12 cellular contexts compared by ENCODE assay signal in the genomic region with DNA sequence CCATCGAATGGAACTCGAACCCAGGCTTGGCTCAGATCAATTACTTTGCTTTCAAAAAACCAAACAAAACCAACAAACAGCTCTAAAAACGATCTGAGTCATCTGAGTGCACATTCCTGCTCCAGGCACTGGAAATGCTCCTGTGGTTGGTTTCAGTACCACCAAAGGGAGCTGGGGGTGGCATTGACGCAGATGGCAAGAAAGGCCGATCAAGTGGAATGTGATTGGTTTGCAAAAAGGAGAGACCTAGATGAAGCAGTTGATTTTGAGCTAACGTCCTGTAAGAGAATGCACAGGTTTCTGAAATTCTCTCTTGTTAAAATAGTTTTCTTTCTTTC. TPM values are rescaled to one million over a fixed set of nuclear protein-coding genes. Genes with fewer than 3 reads are reported as not detected.
DNase-seq lines count a peak whose midpoint lies in the region; ATAC-seq and TF ChIP-seq lines count a peak whose summit lies in the region.
"Had no signal": no experiment of that assay in that cellular context is flagged by ENCODE, and none has a peak within 500 bp of the region (broad histone marks: within the 10 kb centered on the region; RNA-seq: fewer than 3 reads in every experiment).

No MANE protein-coding gene starts in this region.

- no peak for ATAC-seq in DND-41 (ENCODE audit: insufficient read depth, low read depth)
- ATAC-seq in IMR-90 (ENCODE audit: low read depth): no peak
- no peak for ATAC-seq in natural killer cell treated with Interleukin-12 subunit alpha and Interleukin-12 subunit beta and Interleukin-15 and Interleukin-18, amount 100 ng/mL, for 72 hours
- ATAC-seq in HG02981 (IDR thresholded peaks at IDR 0.05; ENCODE audit: unreplicated experiment): no peak
- no peak for ATAC-seq in HG03280 (IDR thresholded peaks at IDR 0.05; ENCODE audit: unreplicated experiment)
- ATAC-seq: left colon had no signal

- peak overlapping the region; percentile 60; the same call in 1 of the 2 replicates for H3K23ac ChIP-seq in IMR-90 (ENCODE audit: low read depth, low read length)

- BruUV-seq in IMR-90 (replicated peaks; lab: Mats Ljungman, UMichigan): no TSS peak

- H3K27me3 ChIP-seq in DND-41 (ENCODE audit: insufficient read depth, low read length, poor library complexity) (no peaks in the 10 kb centered on the region), IMR-90 (ENCODE audit: control insufficient read depth, insufficient read depth, low read length) (no peaks in the 10 kb centered on the region), esophagus squamous epithelium (no peaks in the 10 kb centered on the region)

- H3K36me3 ChIP-seq in DND-41 (ENCODE audit: insufficient read depth, low read length) (peaks cover 53% of the 10 kb centered on the region), IMR-90 (ENCODE audit: control insufficient read depth, insufficient read depth, low read length) (no peaks in the 10 kb centered on the region), esophagus squamous epithelium (peaks cover 0 to 22% (median 0%) of the 10 kb centered on the region in 3 donors)

- H2AK9ac ChIP-seq in IMR-90 (replicated peaks; ENCODE audit: low read depth, low read length, poor library complexity): peak overlapping the region; percentile 86

- H3K4me1 Mint-ChIP-seq in natural killer cell treated with Interleukin-12 subunit alpha and Interleukin-12 subunit beta and Interleukin-15 and Interleukin-18, amount 100 ng/mL, for 72 hours (ENCODE audit: low read depth in 2 of 2): peaks cover 51 to 53% of the 10 kb centered on the region in 2 donors

- no peak for DNase-seq in DND-41
- peak; percentile 41 for DNase-seq in IMR-90
- DNase-seq in astrocyte of the hippocampus (ENCODE audit: low read depth, low spot score): peak; percentile 90
- DNase-seq in natural killer cell treated with Interleukin-12 subunit alpha and Interleukin-12 subunit beta and Interleukin-15 and Interleukin-18, amount 100 ng/mL, for 72 hours (ENCODE audit: low spot score): no peak
- DNase-seq in esophagus squamous epithelium (lab: John Stamatoyannopoulos, UW): no peak
- DNase-seq in NCI-H2107 treated with DMSO at 0.1 percent for 48 hours (lab: John Stamatoyannopoulos, UW; ENCODE audit: unreplicated experiment): no peak
- DNase-seq: activated effector memory CD4-positive, alpha-beta T cell treated with anti-CD3 and anti-CD28 coated beads, Interleukin-2, amount 50 U/mL, for 16 hours; left colon; NCI-H2227 treated with DMSO at 0.1 percent for 48 hours had no signal

- no peak overlapping the region for H4K8ac ChIP-seq in IMR-90 (ENCODE audit: low read depth in 2 of 2, low read length in 2 of 2)

- 92% methylated on average over 2 of the region's 6 CpGs; no CpG with 5 or more reads in 1 of the 2 experiments for WGBS in IMR-90 (ENCODE audit: extremely low coverage in 2 of 2, insufficient read length in 1 of 2), 2 experiments
- 64 to 75% methylated on average over 6 of the region's 6 CpGs for WGBS in esophagus squamous epithelium, 2 donors

- no peak overlapping the region for H2BK15ac ChIP-seq in IMR-90 (ENCODE audit: low read depth, low read length)

- no peak overlapping the region; the same call in 1 of the 2 replicates for H3K4ac ChIP-seq in IMR-90 (ENCODE audit: low read depth, low read length)

- peak overlapping the region; percentile 99 for H3K4me3 Mint-ChIP-seq in natural killer cell treated with Interleukin-12 subunit alpha and Interleukin-12 subunit beta and Interleukin-15 and Interleukin-18, amount 100 ng/mL, for 72 hours

- H4K20me1 ChIP-seq in DND-41 (ENCODE audit: insufficient read depth, low read length): peaks cover 66% of the 10 kb centered on the region
- 0 out of 2 replicates have a peak, but pooled peaks cover 7% of the 10 kb centered on the region for H4K20me1 ChIP-seq in IMR-90 (ENCODE audit: insufficient read depth, low read length)

- peak overlapping the region; percentile 82 to 83 for H3K27ac Mint-ChIP-seq in natural killer cell treated with Interleukin-12 subunit alpha and Interleukin-12 subunit beta and Interleukin-15 and Interleukin-18, amount 100 ng/mL, for 72 hours

- no peak overlapping the region for H3K4me2 ChIP-seq in DND-41 (ENCODE audit: insufficient read depth, low read length)
- H3K4me2 ChIP-seq in IMR-90 (ENCODE audit: low read depth, low read length): peak overlapping the region; percentile 79; the same call in 1 of the 2 replicates

- H3K36me3 Mint-ChIP-seq in natural killer cell treated with Interleukin-12 subunit alpha and Interleukin-12 subunit beta and Interleukin-15 and Interleukin-18, amount 100 ng/mL, for 72 hours: peaks cover 12% of the 10 kb centered on the region

- no peak overlapping the region for H3K18ac ChIP-seq in IMR-90 (ENCODE audit: low read depth, low read length)

- H3K79me1 ChIP-seq in IMR-90 (ENCODE audit: low read depth in 1 of 2, low read length in 2 of 2): peaks cover 6 to 40% of the 10 kb centered on the region in 2 experiments

- H3K9me1 ChIP-seq in IMR-90 (ENCODE audit: insufficient read depth, low read length): peaks cover 14% of the 10 kb centered on the region

- H2BK5ac ChIP-seq in IMR-90 (ENCODE audit: low read depth, low read length, poor library complexity, severe bottlenecking): no peak overlapping the region

- H3K56ac ChIP-seq in IMR-90 (ENCODE audit: extremely low read depth, insufficient read depth, low read length): no peak overlapping the region

- in situ Hi-C loops in IMR-90 (cut with MboI; ENCODE audit: low sequenced_read_pairs): no loop called here

- intact Hi-C loops in IMR-90 (cut with micrococcal nuclease): no loop called here
- intact Hi-C loops in esophagus squamous epithelium (cut with DNase I): no loop called here

- no peak overlapping the region for H2BK120ac ChIP-seq in IMR-90 (ENCODE audit: low read depth, low read length)

- H3K9ac ChIP-seq in DND-41 (ENCODE audit: low read depth, low read length) (no peak overlapping the region), IMR-90 (ENCODE audit: low read depth, low read length) (no peak overlapping the region)

- POLR2A ChIA-PET in IMR-90 (lab: Charles Lee; ENCODE audit: unreplicated experiment): no interaction called here

- no peaks in the 10 kb centered on the region for H3K27me3 Mint-ChIP-seq in natural killer cell treated with Interleukin-12 subunit alpha and Interleukin-12 subunit beta and Interleukin-15 and Interleukin-18, amount 100 ng/mL, for 72 hours

- no peak overlapping the region for H4K5ac ChIP-seq in IMR-90 (ENCODE audit: low read depth, low read length)

- no peaks in the 10 kb centered on the region for H3K9me3 Mint-ChIP-seq in natural killer cell treated with Interleukin-12 subunit alpha and Interleukin-12 subunit beta and Interleukin-15 and Interleukin-18, amount 100 ng/mL, for 72 hours

- TF ChIP-seq CTCF in DND-41 (IDR thresholded peaks at IDR 0.05; ENCODE audit: borderline replicate concordance, extremely low read depth, low read length, poor library complexity, severe bottlenecking): no peak
- TF ChIP-seq CTCF in IMR-90 (conservative IDR thresholded peaks at IDR 0.05; ENCODE audit: low read depth, low read length): no peak
- TF ChIP-seq CTCF in esophagus squamous epithelium (IDR thresholded peaks at IDR 0.05): no peak

- H2BK20ac ChIP-seq in IMR-90 (ENCODE audit: low read depth, low read length): 0 out of 2 replicates have a peak overlapping the region, but pooled peaks have one; percentile 19

- CTCF ChIA-PET in IMR-90 (lab: Yijun Ruan, JAX): interaction anchor here (0.6 to 1.1 kb wide), 2 partner anchors 10 to 65 kb away, joined by 3 to 6 read pairs; no protein-coding TSS in a partner anchor

- H2AFZ ChIP-seq in DND-41 (ENCODE audit: low read depth, low read length) (no peak overlapping the region), IMR-90 (replicated peaks; ENCODE audit: low read length, poor library complexity) (peak overlapping the region; percentile 25)

- dilution Hi-C loops in IMR-90 (cut with HindIII; ENCODE audit: low sequenced_read_pairs, unreplicated experiment): no loop called here

- H2AK5ac ChIP-seq in IMR-90 (ENCODE audit: low read depth, low read length): no peak overlapping the region

- no peak for TF ChIP-seq POLR2A in IMR-90 (IDR thresholded peaks at IDR 0.05; ENCODE audit: low read depth, low read length)
- TF ChIP-seq POLR2A in esophagus squamous epithelium (IDR thresholded peaks at IDR 0.05): no peak

- H3K4me3 ChIP-seq in DND-41 (ENCODE audit: low read depth in 1 of 2, low read length in 2 of 2) (no peak overlapping the region), IMR-90 (ENCODE audit: insufficient read depth, low read depth, low read length) (no peak overlapping the region), esophagus squamous epithelium (no peak overlapping the region)
- H3K4me3 ChIP-seq: SK-N-MC had no signal

- TF ChIP-seq RAD21 in IMR-90 (IDR thresholded peaks at IDR 0.05; ENCODE audit: low read length): no peak

- H3K4me1 ChIP-seq in DND-41 (ENCODE audit: insufficient read depth, low read length) (peaks cover 30% of the 10 kb centered on the region), IMR-90 (ENCODE audit: control insufficient read depth, insufficient read depth, low read length) (peaks cover 18% of the 10 kb centered on the region), esophagus squamous epithelium (peaks cover 23 to 55% (median 37%) of the 10 kb centered on the region in 3 donors)

- H3K27ac ChIP-seq in DND-41 (ENCODE audit: low read length) (peak overlapping the region; percentile 21; the same call in 1 of the 2 replicates), IMR-90 (ENCODE audit: insufficient read depth, low read length) (no peak overlapping the region), esophagus squamous epithelium (no peak overlapping the region)
- H3K27ac ChIP-seq: SK-N-MC had no signal

- peak overlapping the region; percentile 66; the same call in 1 of the 2 replicates for H3K14ac ChIP-seq in IMR-90 (replicated peaks; ENCODE audit: low read depth, low read length)

- no peak overlapping the region for H4K91ac ChIP-seq in IMR-90 (ENCODE audit: insufficient read depth, low read depth, low read length)

- H3K9me3 ChIP-seq in DND-41 (ENCODE audit: insufficient read depth, low read length, severe bottlenecking): no peaks in the 10 kb centered on the region
- no peaks in the 10 kb centered on the region for H3K9me3 ChIP-seq in IMR-90 (ENCODE audit: control insufficient read depth, insufficient read depth, low read length)
- no peaks in the 10 kb centered on the region for H3K9me3 ChIP-seq in esophagus squamous epithelium

- peaks cover 93% of the 10 kb centered on the region for H3K79me2 ChIP-seq in DND-41 (ENCODE audit: insufficient read depth, low read length)

TF ChIP-seq in IMR-90, 13 proteins besides CTCF, POLR2A, EP300 and RAD21 (continues in another document):
- TF ChIP-seq CHD1 (IDR thresholded peaks at IDR 0.05; ENCODE audit: low read depth, low read length) (no peak), BHLHE40 (IDR thresholded peaks at IDR 0.05; ENCODE audit: low read depth, low read length) (no peak)

RNA-seq across cellular contexts. Expression of a gene that starts 39.5 kb away (rescaled TPM):
- total RNA-seq in IMR-90 (2012; rRNA removed) (5.0 and 5.6 TPM in 2 replicates), esophagus squamous epithelium (10 to 100 TPM in 1 of 4 donors, 1 to 10 TPM in 3; 4.1 to 11.8 (median 7.7) TPM)
- polyA plus RNA-seq in IMR-90 (2012; rRNA removed): 12.1 and 13.6 TPM in 2 replicates
- polyA plus RNA-seq in IMR-90 (2012; cell fraction: cytosol; rRNA removed): 9.1 and 12.9 TPM in 2 replicates
- 34.1 and 56.0 TPM in 2 replicates for polyA plus RNA-seq in IMR-90 (2012; cell fraction: nucleus; rRNA removed; ENCODE audit: low replicate concordance)
- 100 to 1,000 TPM; 273 to 444 TPM for total RNA-seq in natural killer cell treated with Interleukin-12 subunit alpha and Interleukin-12 subunit beta and Interleukin-15 and Interleukin-18, amount 100 ng/mL, for 72 hours

Comparison
In these comparisons a context has a peak if more than half of its experiments do, and no peak if none do; other contexts are left out.
1. DNase-seq: peak in IMR-90 (single experiment) and astrocyte of the hippocampus (single experiment); none in DND-41 (single experiment), natural killer cell treated with Interleukin-12 subunit alpha and Interleukin-12 subunit beta and Interleukin-15 and Interleukin-18, amount 100 ng/mL, for 72 hours (single experiment), esophagus squamous epithelium (single experiment) and NCI-H2107 treated with DMSO at 0.1 percent for 48 hours (single experiment).
2. RNA of a gene that starts 39.5 kb away (total RNA-seq): 273 to 444 TPM in natural killer cell treated with Interleukin-12 subunit alpha and Interleukin-12 subunit beta and Interleukin-15 and Interleukin-18, amount 100 ng/mL, for 72 hours; 4.1 to 11.8 TPM in esophagus squamous epithelium and 5.0 to 5.6 TPM in IMR-90; every median in the first group is over 10 times any median in the second.